In genomic region chr14:51004801-51005526, GRCh38 we compare ENCODE assay signal across 11 cellular contexts.
DNase-seq lines count a peak whose midpoint lies in the region; ATAC-seq and TF ChIP-seq lines count a peak whose summit lies in the region.
"Had no signal": no experiment of that assay in that cellular context is flagged by ENCODE, and none has a peak within 500 bp of the region (broad histone marks: within the 10 kb centered on the region; RNA-seq: fewer than 3 reads in every experiment).

No MANE protein-coding gene starts in this region.

- no peaks in the 10 kb centered on the region for H3K36me3 ChIP-seq in psoas muscle (ENCODE audit: insufficient read depth in 1 of 2, low read depth in 1 of 2)

- intact Hi-C loops in psoas muscle (cut with DNase I) (loop anchor here in 1 of 2 donors (5.0 kb wide), 1 partner anchor 33 kb away; no protein-coding TSS in a partner anchor), sciatic nerve (cut with DNase I) (no loop called here)

- ATAC-seq in psoas muscle (peak; percentile 42 to 58 (median 54)), GM21526 (IDR thresholded peaks at IDR 0.05; ENCODE audit: low FRiP score, unreplicated experiment) (no peak), omental fat pad (ENCODE audit: low FRiP score) (no peak), sciatic nerve (no peak)
- ATAC-seq: natural killer cell had no signal

- H3K27ac ChIP-seq in epithelial cell of prostate = peak overlapping the region; percentile 10
- peak overlapping the region; percentile 85 for H3K27ac ChIP-seq in psoas muscle

- H3K4me3 ChIP-seq in psoas muscle = peak overlapping the region; percentile 15

- no peak for TF ChIP-seq CTCF in psoas muscle (IDR thresholded peaks at IDR 0.05)
- TF ChIP-seq CTCF in omental fat pad (IDR thresholded peaks at IDR 0.05) = no peak

- H3K9me3 ChIP-seq in psoas muscle = no peaks in the 10 kb centered on the region

- H3K4me1 ChIP-seq in psoas muscle = peaks cover 61% of the 10 kb centered on the region

- H3K27me3 ChIP-seq in psoas muscle (ENCODE audit: insufficient read depth in 3 of 3, low read length in 2 of 3) = no peaks in the 10 kb centered on the region

- 28 to 43% (median 30%) methylated on average over 6 of the region's 6 CpGs for WGBS in psoas muscle, 3 donors

- DNase-seq in H4 (ENCODE audit: low spot score) (peak; percentile 42), NCI-H460 (ENCODE audit: extremely low read depth, low read depth) (peak; percentile 49), epithelial cell of prostate (ENCODE audit: low read depth, low spot score) (peak; percentile 18), psoas muscle (no peak), NCI-H187 (lab: John Stamatoyannopoulos, UW) (no peak), omental fat pad (ENCODE audit: low spot score) (no peak), sciatic nerve (ENCODE audit: low spot score) (no peak)
- DNase-seq: activated B cell treated with CpG ODN at 0.5 μM for 24 hours, natural killer cell, NCI-H1694 had no signal

Comparison
In these comparisons a context has a peak if more than half of its experiments do, and no peak if none do; other contexts are left out.
1. DNase-seq: peak in H4 (single experiment), NCI-H460 (single experiment) and epithelial cell of prostate (single experiment); none in psoas muscle (0 of 2), NCI-H187 (0 of 2), omental fat pad (single experiment) and sciatic nerve (single experiment).
2. ATAC-seq: peak in psoas muscle (4 of 4); none in GM21526 (single experiment), omental fat pad (single experiment) and sciatic nerve (single experiment).